ENCODE assay signal across 8 cellular contexts in the genomic region with DNA sequence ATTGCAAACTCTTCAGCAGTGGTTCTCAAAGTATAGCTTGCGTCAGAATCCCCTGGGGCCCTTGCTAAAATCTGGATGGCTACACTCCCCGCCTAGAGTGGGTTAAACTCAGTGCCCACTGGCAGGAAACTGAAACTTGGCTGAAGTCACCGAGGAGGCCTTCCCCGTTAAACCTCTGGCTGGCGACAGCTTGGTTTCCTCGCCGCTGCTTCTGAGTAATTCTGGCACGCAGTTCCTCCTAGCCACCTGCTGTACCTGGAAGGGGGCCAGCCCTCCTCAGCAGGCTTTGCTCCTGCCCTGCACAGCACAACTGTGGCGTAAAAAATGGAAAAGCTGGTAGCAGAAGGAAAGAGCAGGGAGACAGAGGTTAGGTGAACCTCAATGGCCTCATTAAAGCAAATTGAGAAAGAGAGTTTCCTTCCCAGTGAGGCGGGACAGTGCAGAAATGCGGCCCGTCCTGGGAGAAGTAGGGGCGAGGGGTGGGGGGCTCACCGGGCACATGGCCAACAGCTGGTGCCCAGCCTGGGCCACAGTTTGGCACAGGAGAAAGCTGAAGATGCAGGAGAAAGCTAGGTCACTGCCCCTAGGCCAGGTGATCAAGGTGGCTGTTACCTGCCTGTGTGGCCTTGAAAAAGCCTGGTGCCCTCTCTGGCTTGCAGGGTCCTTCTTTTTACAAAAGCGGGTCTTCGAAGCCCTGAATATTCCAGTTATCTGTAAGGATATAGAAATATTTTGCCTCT. TPM values are rescaled to one million over a fixed set of nuclear protein-coding genes. Genes with fewer than 3 reads are reported as not detected.
DNase-seq lines count a peak whose midpoint lies in the region; ATAC-seq and TF ChIP-seq lines count a peak whose summit lies in the region.

No MANE protein-coding gene starts in this region.

- no peaks in the 10 kb centered on the region for H3K9me3 ChIP-seq in esophagus muscularis mucosa

- peaks cover 0 to 5% (median 0%) of the 10 kb centered on the region in 4 donors for H3K27me3 ChIP-seq in esophagus muscularis mucosa

- H3K4me1 ChIP-seq in esophagus muscularis mucosa = peaks cover 32 to 54% (median 40%) of the 10 kb centered on the region in 4 donors

- TF ChIP-seq POLR2A in esophagus muscularis mucosa (IDR thresholded peaks at IDR 0.05; ENCODE audit: low read depth) = no peak

- intact Hi-C loops in esophagus muscularis mucosa (cut with DNase I) = no loop called here

- DNase-seq in stimulated activated CD4-positive, alpha-beta T cell treated with anti-CD3 and anti-CD28 coated beads, Interleukin-15, amount 100 ng/mL, for 24 hours = peak; percentile 57
- DNase-seq in stimulated activated CD4-positive, alpha-beta T cell treated with anti-CD3 and anti-CD28 coated beads, Interleukin-12 subunit alpha, Interleukin-12 subunit beta, amount 100 ng/mL, for 4 hours = no peak
- DNase-seq in NCI-H2107 (lab: John Stamatoyannopoulos, UW) (peak; percentile 22), esophagus muscularis mucosa (ENCODE audit: extremely low spot score) (no peak), pons (ENCODE audit: low spot score) (peak; percentile 62), NCI-H128 (lab: John Stamatoyannopoulos, UW; ENCODE audit: unreplicated experiment) (no peak)
- DNase-seq in activated CD8-positive, alpha-beta memory T cell treated with anti-CD3 and anti-CD28 coated beads for 4 hours (ENCODE audit: low read depth in 2 of 2) = peak; percentile 18 to 44

- no peaks in the 10 kb centered on the region for H3K36me3 ChIP-seq in esophagus muscularis mucosa

- peak; percentile 50 for ATAC-seq in HG02884 (IDR thresholded peaks at IDR 0.05; ENCODE audit: unreplicated experiment)

- 29% methylated on average over 16 of the region's 16 CpGs for WGBS in esophagus muscularis mucosa

- peak overlapping the region in 2 of 4 donors; percentile 3 to 62 for H3K4me3 ChIP-seq in esophagus muscularis mucosa

- TF ChIP-seq CTCF in esophagus muscularis mucosa (IDR thresholded peaks at IDR 0.05) = no peak

- H3K27ac ChIP-seq in esophagus muscularis mucosa (replicated peaks in 1 of 4) = peak overlapping the region; percentile 83 to 92 (median 88)

- TF ChIP-seq EP300 in esophagus muscularis mucosa (IDR thresholded peaks at IDR 0.05) = no peak

RNA-seq across cellular contexts. Expression of a gene that starts 46.6 kb away (rescaled TPM):
- 10 to 100 TPM; 14.2 to 48.5 (median 21.2) TPM for total RNA-seq in esophagus muscularis mucosa

Comparison
In these comparisons a context has a peak if more than half of its experiments do, and no peak if none do; other contexts are left out.
1. DNase-seq: peak in stimulated activated CD4-positive, alpha-beta T cell treated with anti-CD3 and anti-CD28 coated beads, Interleukin-15, amount 100 ng/mL, for 24 hours (single experiment), NCI-H2107 (single experiment), activated CD8-positive, alpha-beta memory T cell treated with anti-CD3 and anti-CD28 coated beads for 4 hours (2 of 2) and pons (single experiment); none in stimulated activated CD4-positive, alpha-beta T cell treated with anti-CD3 and anti-CD28 coated beads, Interleukin-12 subunit alpha, Interleukin-12 subunit beta, amount 100 ng/mL, for 4 hours (single experiment), esophagus muscularis mucosa (single experiment) and NCI-H128 (single experiment).